Comparison of ENCODE assay signal across 21 cellular contexts in the genomic region with DNA sequence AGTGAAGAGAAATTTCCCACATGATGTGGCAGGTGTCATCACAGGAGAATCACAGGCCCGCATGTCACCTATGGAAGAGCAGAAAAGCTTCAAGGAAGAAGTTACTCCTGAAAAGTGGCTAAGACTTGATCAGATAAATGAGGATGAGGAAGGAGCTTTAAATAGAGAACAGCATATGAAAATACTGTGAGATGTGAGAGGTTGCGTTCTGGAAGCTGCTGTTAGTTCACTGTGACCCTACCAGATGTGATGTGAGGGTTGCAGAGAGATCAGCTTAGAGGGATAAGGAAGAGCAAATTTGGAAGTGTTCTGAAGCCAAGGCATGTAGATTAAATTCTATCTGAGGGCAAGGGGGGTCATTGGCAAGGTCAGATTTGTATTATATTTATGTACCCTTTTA. TPM values are rescaled to one million over a fixed set of nuclear protein-coding genes. Genes with fewer than 3 reads are reported as not detected.
DNase-seq lines count a peak whose midpoint lies in the region; ATAC-seq and TF ChIP-seq lines count a peak whose summit lies in the region.
"Had no signal": no experiment of that assay in that cellular context is flagged by ENCODE, and none has a peak within 500 bp of the region (broad histone marks: within the 10 kb centered on the region; RNA-seq: fewer than 3 reads in every experiment).

No MANE protein-coding gene starts in this region.

- no peaks in the 10 kb centered on the region for H3K9me3 Mint-ChIP-seq in activated CD4-positive, alpha-beta T cell treated with anti-CD3 and anti-CD28 coated beads, Interleukin-2, amount 10 ng/mL, durations not matched to agents 7 days and 5 days
- H3K9me3 Mint-ChIP-seq in neural crest cell, result peaks cover 8% of the 10 kb centered on the region

- H3K9ac ChIP-seq in OCI-LY1 (ENCODE audit: low read length), result no peak overlapping the region

- H3K79me2 ChIP-seq in OCI-LY1 (ENCODE audit: insufficient read depth, low read length), result no peaks in the 10 kb centered on the region

- peak overlapping the region; percentile 35 for H3K27ac ChIP-seq in OCI-LY1 (ENCODE audit: low read depth, low read length, poor library complexity, severe bottlenecking)
- H3K27ac ChIP-seq: tibial nerve had no signal

- H3K4me3 ChIP-seq in OCI-LY1 (ENCODE audit: low read depth, low read length, poor library complexity, severe bottlenecking), result no peak overlapping the region
- H3K4me3 ChIP-seq: Peyer's patch, tibial nerve had no signal

- peaks cover 62% of the 10 kb centered on the region for H3K36me3 Mint-ChIP-seq in activated CD4-positive, alpha-beta T cell treated with anti-CD3 and anti-CD28 coated beads, Interleukin-2, amount 10 ng/mL, durations not matched to agents 7 days and 5 days (ENCODE audit: low read depth)
- H3K36me3 Mint-ChIP-seq in neural crest cell (ENCODE audit: low read depth), result no peaks in the 10 kb centered on the region

- no peak overlapping the region for H3K4me3 Mint-ChIP-seq in activated CD4-positive, alpha-beta T cell treated with anti-CD3 and anti-CD28 coated beads, Interleukin-2, amount 10 ng/mL, durations not matched to agents 7 days and 5 days
- H3K4me3 Mint-ChIP-seq in neural crest cell, result no peak overlapping the region

- DNase-seq in activated CD4-positive, alpha-beta T cell treated with anti-CD3 and anti-CD28 coated beads, Interleukin-2, amount 10 ng/mL, durations not matched to agents 7 days and 5 days, result no peak
- DNase-seq in activated CD4-positive, alpha-beta T cell treated with anti-CD3 and anti-CD28 coated beads, Interleukin-2, amount 50 U/mL, for 48 hours, result no peak
- DNase-seq in neural crest cell (ENCODE audit: low read depth, low spot score) (no peak), left colon (no peak), NCI-H510A treated with DMSO at 0.1 percent for 48 hours (lab: John Stamatoyannopoulos, UW) (no peak), GM19240 (ENCODE audit: insufficient read length, low spot score) (no peak)
- DNase-seq: activated CD4-positive, alpha-beta T cell treated with anti-CD3 and anti-CD28 coated beads for 48 hours; activated naive CD4-positive, alpha-beta T cell treated with Interleukin-2 at 50 U/mL for 16 hours; cerebellar nuclear complex; HCEC 1CT; IMR-90; kidney glomerular epithelial cell; NCI-H1105 treated with DMSO at 0.1 percent for 48 hours; NCI-H446 treated with DMSO at 0.1 percent for 48 hours; stimulated activated CD4-positive, alpha-beta T cell treated with anti-CD3 and anti-CD28 coated beads, Interleukin-15, amount 100 ng/mL, for 24 hours had no signal

- H3K4me1 Mint-ChIP-seq in activated CD4-positive, alpha-beta T cell treated with anti-CD3 and anti-CD28 coated beads, Interleukin-2, amount 10 ng/mL, durations not matched to agents 7 days and 5 days, result peaks cover 22% of the 10 kb centered on the region
- H3K4me1 Mint-ChIP-seq in neural crest cell, result peaks cover 7% of the 10 kb centered on the region

- POLR2A ChIA-PET in activated CD4-positive, alpha-beta T cell treated with anti-CD3 and anti-CD28 coated beads, Interleukin-2, amount 10 ng/mL, durations not matched to agents 7 days and 5 days (lab: Charles Lee), result no interaction called here

- H3K9me2 ChIP-seq in OCI-LY1 (ENCODE audit: low read depth, low read length), result no peaks in the 10 kb centered on the region

- H3K27ac Mint-ChIP-seq in activated CD4-positive, alpha-beta T cell treated with anti-CD3 and anti-CD28 coated beads, Interleukin-2, amount 10 ng/mL, durations not matched to agents 7 days and 5 days, result peak overlapping the region; percentile 26
- H3K27ac Mint-ChIP-seq in neural crest cell (ENCODE audit: unreplicated experiment), result peak overlapping the region; percentile 15
- H3K27ac Mint-ChIP-seq: progenitor cell of endocrine pancreas had no signal

- intact Hi-C loops in left colon (cut with DNase I, micrococcal nuclease), result no loop called here

- H3K27me3 Mint-ChIP-seq in activated CD4-positive, alpha-beta T cell treated with anti-CD3 and anti-CD28 coated beads, Interleukin-2, amount 10 ng/mL, durations not matched to agents 7 days and 5 days, result no peaks in the 10 kb centered on the region
- no peaks in the 10 kb centered on the region for H3K27me3 Mint-ChIP-seq in neural crest cell (ENCODE audit: low read depth)
- H3K27me3 Mint-ChIP-seq: progenitor cell of endocrine pancreas had no signal

- TF ChIP-seq CTCF in OCI-LY1 (IDR thresholded peaks at IDR 0.05; ENCODE audit: low read length) (no peak), neural crest cell (conservative IDR thresholded peaks at IDR 0.05) (no peak)

- H3F3A ChIP-seq in OCI-LY1 (ENCODE audit: insufficient read depth, low read length), result no peaks in the 10 kb centered on the region; the same call in 1 of the 2 replicates

- H4K20me1 ChIP-seq in OCI-LY1 (ENCODE audit: insufficient read depth, low read length), result no peaks in the 10 kb centered on the region

- 0 out of 2 replicates have a peak, but pooled peaks cover 4% of the 10 kb centered on the region for H3K36me3 ChIP-seq in OCI-LY1 (ENCODE audit: insufficient read depth, low read length)
- H3K36me3 ChIP-seq: Peyer's patch, tibial nerve had no signal

- ATAC-seq in HG02623 (IDR thresholded peaks at IDR 0.05; ENCODE audit: unreplicated experiment) (peak; percentile 52), left colon (no peak)

- H3K27me3 ChIP-seq in OCI-LY1 (ENCODE audit: insufficient read depth, low read length), result no peaks in the 10 kb centered on the region
- H3K27me3 ChIP-seq: Peyer's patch, tibial nerve had no signal

- peaks cover 17% of the 10 kb centered on the region for H3K4me1 ChIP-seq in OCI-LY1 (ENCODE audit: insufficient read depth, low read length, severe bottlenecking)
- H3K4me1 ChIP-seq: Peyer's patch, tibial nerve had no signal

- H3K4me2 ChIP-seq in OCI-LY1 (ENCODE audit: low read length), result peak overlapping the region; percentile 23; the same call in 1 of the 2 replicates

- CTCF ChIA-PET in activated CD4-positive, alpha-beta T cell treated with anti-CD3 and anti-CD28 coated beads, Interleukin-2, amount 10 ng/mL, durations not matched to agents 7 days and 5 days (lab: Charles Lee), result interaction anchor here (0.5 kb wide), 1 partner anchor 47 kb away, joined by 3 read pairs; no protein-coding TSS in a partner anchor

- H2AFZ ChIP-seq in OCI-LY1 (ENCODE audit: low read length), result peak overlapping the region; percentile 87

- H3K9me3 ChIP-seq in OCI-LY1 (ENCODE audit: low read length), result peaks cover 6% of the 10 kb centered on the region
- H3K9me3 ChIP-seq: Peyer's patch, tibial nerve had no signal

RNA-seq across cellular contexts. Expression of a gene that starts 17.1 kb away (rescaled TPM):
- 10 to 100 TPM in 1 of 2 experiments, 1 to 10 TPM in 1; 8.3 to 11.3 TPM for total RNA-seq in activated CD4-positive, alpha-beta T cell treated with anti-CD3 and anti-CD28 coated beads, Interleukin-2, amount 10 ng/mL, durations not matched to agents 7 days and 5 days
- not detected in 2 replicates for total RNA-seq in neural crest cell
- 1 to 10 TPM; 1.0 to 3.3 TPM for total RNA-seq in left colon
- total RNA-seq: IMR-90, tibial nerve had no signal

RNA-seq across cellular contexts. Expression of a gene that starts 35.6 kb away (rescaled TPM):
- under 1 TPM in 1 of 2 experiments, not detected in 1; 0.20 TPM for total RNA-seq in activated CD4-positive, alpha-beta T cell treated with anti-CD3 and anti-CD28 coated beads, Interleukin-2, amount 10 ng/mL, durations not matched to agents 7 days and 5 days
- not detected in 2 replicates for total RNA-seq in neural crest cell
- total RNA-seq in left colon, result 100 to 1,000 TPM in 1 of 2 donors, 10 to 100 TPM in 1; 77.0 to 248 TPM
- total RNA-seq: progenitor cell of endocrine pancreas had no signal

RNA-seq across cellular contexts. Expression of a gene that starts 40.2 kb away (rescaled TPM):
- 1,000 to 10,000 TPM; 1,588 to 1,891 TPM for total RNA-seq in activated CD4-positive, alpha-beta T cell treated with anti-CD3 and anti-CD28 coated beads, Interleukin-2, amount 10 ng/mL, durations not matched to agents 7 days and 5 days
- 1.2 and 1.5 TPM in 2 replicates for total RNA-seq in neural crest cell
- 10 to 100 TPM; 23.5 to 38.5 TPM for total RNA-seq in left colon

RNA-seq across cellular contexts. Expression of a gene that starts 51.6 kb away (rescaled TPM):
- not detected for total RNA-seq in activated CD4-positive, alpha-beta T cell treated with anti-CD3 and anti-CD28 coated beads, Interleukin-2, amount 10 ng/mL, durations not matched to agents 7 days and 5 days
- total RNA-seq in neural crest cell, result not detected in 2 replicates
- not detected for total RNA-seq in left colon
- total RNA-seq: IMR-90, mucosa of gallbladder, Peyer's patch, progenitor cell of endocrine pancreas, tibial nerve had no signal

Comparison
In these comparisons a context has a peak if more than half of its experiments do, and no peak if none do; other contexts are left out.
1. RNA of a gene that starts 35.6 kb away (total RNA-seq): 77.0 to 248 TPM in left colon; 0.20 TPM in activated CD4-positive, alpha-beta T cell treated with anti-CD3 and anti-CD28 coated beads, Interleukin-2, amount 10 ng/mL, durations not matched to agents 7 days and 5 days and not detected in neural crest cell; every median in the first group is over 10 times any median in the second.
2. RNA of a gene that starts 40.2 kb away (total RNA-seq): 1,588 to 1,891 TPM in activated CD4-positive, alpha-beta T cell treated with anti-CD3 and anti-CD28 coated beads, Interleukin-2, amount 10 ng/mL, durations not matched to agents 7 days and 5 days; 23.5 to 38.5 TPM in left colon and 1.2 to 1.5 TPM in neural crest cell; every median in the first group is over 10 times any median in the second.